In genomic region chr20:454951-455350, GRCh38 we compare ENCODE assay signal across 15 cellular contexts. TPM values are rescaled to one million over a fixed set of nuclear protein-coding genes. Genes with fewer than 3 reads are reported as not detected.
DNase-seq lines count a peak whose midpoint lies in the region; ATAC-seq and TF ChIP-seq lines count a peak whose summit lies in the region.
"Had no signal": no experiment of that assay in that cellular context is flagged by ENCODE, and none has a peak within 500 bp of the region (broad histone marks: within the 10 kb centered on the region; RNA-seq: fewer than 3 reads in every experiment).

No MANE protein-coding gene starts in this region.

- H3K4me3 ChIP-seq in breast epithelium (no peak overlapping the region), mammary epithelial cell (replicated peaks in 1 of 3; ENCODE audit: insufficient read depth in 1 of 3, low read depth in 2 of 3, low read length in 3 of 3) (no peak overlapping the region), suprapubic skin (no peak overlapping the region)
- H3K4me3 ChIP-seq: GM23248 had no signal

- H3K9me3 Mint-ChIP-seq in activated naive CD4-positive, alpha-beta T cell treated with anti-CD3 and anti-CD28 coated beads, Interleukin-2, amount 10 ng/mL, durations not matched to agents 7 days and 5 days: no peaks in the 10 kb centered on the region
- H3K9me3 Mint-ChIP-seq: CD8-positive, alpha-beta memory T cell had no signal

- peaks cover 2% of the 10 kb centered on the region for H4K20me1 ChIP-seq in mammary epithelial cell (ENCODE audit: insufficient read depth, low read length)

- DNase-seq in breast epithelium (ENCODE audit: low spot score in 2 of 2): no peak
- DNase-seq in mammary epithelial cell: no peak
- no peak for DNase-seq in left colon
- no peak for DNase-seq in suprapubic skin (ENCODE audit: low spot score in 2 of 2)
- DNase-seq in activated CD4-positive, alpha-beta T cell treated with anti-CD3 and anti-CD28 coated beads for 1 hour: no peak
- no peak for DNase-seq in activated naive CD4-positive, alpha-beta T cell treated with anti-CD3 and anti-CD28 coated beads, Interleukin-2, amount 10 ng/mL, durations not matched to agents 7 days and 5 days
- DNase-seq: Caco-2; CD8-positive, alpha-beta memory T cell; DMS53; GF-D8; GM23248; H7 had no signal

- TF ChIP-seq POLR2A in breast epithelium (IDR thresholded peaks at IDR 0.05) (no peak), suprapubic skin (IDR thresholded peaks at IDR 0.05) (no peak)

- no peak overlapping the region for H3K9ac ChIP-seq in mammary epithelial cell (ENCODE audit: insufficient read depth, low read length)
- H3K9ac ChIP-seq: GM23248 had no signal

- H3K36me3 Mint-ChIP-seq in activated naive CD4-positive, alpha-beta T cell treated with anti-CD3 and anti-CD28 coated beads, Interleukin-2, amount 10 ng/mL, durations not matched to agents 7 days and 5 days: peaks cover 9% of the 10 kb centered on the region

- H3K79me2 ChIP-seq in mammary epithelial cell (ENCODE audit: insufficient read depth, low read length): peaks cover 87% of the 10 kb centered on the region

- no peaks in the 10 kb centered on the region for H3K27me3 Mint-ChIP-seq in activated naive CD4-positive, alpha-beta T cell treated with anti-CD3 and anti-CD28 coated beads, Interleukin-2, amount 10 ng/mL, durations not matched to agents 7 days and 5 days
- H3K27me3 Mint-ChIP-seq: CD8-positive, alpha-beta memory T cell had no signal

- in situ Hi-C loops in mammary epithelial cell (cut with MboI; ENCODE audit: low sequenced_read_pairs in 2 of 2): no loop called here

- dilution Hi-C loops in mammary epithelial cell (cut with HindIII; ENCODE audit: low sequenced_read_pairs): no loop called here

- H3K27ac ChIP-seq in breast epithelium (peak overlapping the region; percentile 46 to 55), mammary epithelial cell (ENCODE audit: insufficient read depth, low read depth, low read length) (no peak overlapping the region), VCaP (peak overlapping the region; percentile 49), suprapubic skin (peak overlapping the region; percentile 38)
- H3K27ac ChIP-seq: 22Rv1, GM23248 had no signal

- CTCF ChIA-PET in mammary epithelial cell (lab: Charles Lee; ENCODE audit: low non-redundant PET): no interaction called here
- CTCF ChIA-PET in activated naive CD4-positive, alpha-beta T cell treated with anti-CD3 and anti-CD28 coated beads, Interleukin-2, amount 10 ng/mL, durations not matched to agents 7 days and 5 days (lab: Charles Lee): no interaction called here

- H3K36me3 ChIP-seq in breast epithelium (no peaks in the 10 kb centered on the region), mammary epithelial cell (ENCODE audit: insufficient read depth, low read length) (no peaks in the 10 kb centered on the region), suprapubic skin (no peaks in the 10 kb centered on the region)

- no peak overlapping the region for H3K27ac Mint-ChIP-seq in activated naive CD4-positive, alpha-beta T cell treated with anti-CD3 and anti-CD28 coated beads, Interleukin-2, amount 10 ng/mL, durations not matched to agents 7 days and 5 days
- H3K27ac Mint-ChIP-seq: CD8-positive, alpha-beta memory T cell had no signal

- H3K9me3 ChIP-seq in breast epithelium (no peaks in the 10 kb centered on the region), mammary epithelial cell (replicated peaks; ENCODE audit: insufficient read depth, low read length) (no peaks in the 10 kb centered on the region), suprapubic skin (no peaks in the 10 kb centered on the region)
- H3K9me3 ChIP-seq: Caco-2 had no signal

- no TSS peak for BruUV-seq in mammary epithelial cell (replicated peaks; lab: Mats Ljungman, UMichigan)

- H3K4me1 Mint-ChIP-seq in activated naive CD4-positive, alpha-beta T cell treated with anti-CD3 and anti-CD28 coated beads, Interleukin-2, amount 10 ng/mL, durations not matched to agents 7 days and 5 days: peaks cover 26% of the 10 kb centered on the region

- 89% methylated on average over 3 of the region's 3 CpGs for WGBS in mammary epithelial cell (ENCODE audit: low coverage, missing lambda C conversion rate)
- 70% methylated on average over 3 of the region's 3 CpGs for WGBS in suprapubic skin

- intact Hi-C loops in breast epithelium (cut with DNase I; ENCODE audit: low total_unique reads) (no loop called here), mammary epithelial cell (cut with micrococcal nuclease) (no loop called here), left colon (cut with DNase I, micrococcal nuclease) (no loop called here)

- no peak for TF ChIP-seq EP300 in suprapubic skin (IDR thresholded peaks at IDR 0.05)

- H3K27me3 ChIP-seq in breast epithelium: no peaks in the 10 kb centered on the region
- no peaks in the 10 kb centered on the region for H3K27me3 ChIP-seq in mammary epithelial cell (ENCODE audit: insufficient read depth, low read length)
- H3K27me3 ChIP-seq in suprapubic skin: no peaks in the 10 kb centered on the region

- H3K4me1 ChIP-seq in breast epithelium (no peaks in the 10 kb centered on the region), mammary epithelial cell (ENCODE audit: insufficient read depth, low read length) (peaks cover 4% of the 10 kb centered on the region), suprapubic skin (peaks cover 33% of the 10 kb centered on the region)
- H3K4me1 ChIP-seq: Caco-2 had no signal

- ATAC-seq in left colon (peak; percentile 76), HG03520 (IDR thresholded peaks at IDR 0.05; ENCODE audit: unreplicated experiment) (no peak)

- no peak overlapping the region for H3K4me3 Mint-ChIP-seq in activated naive CD4-positive, alpha-beta T cell treated with anti-CD3 and anti-CD28 coated beads, Interleukin-2, amount 10 ng/mL, durations not matched to agents 7 days and 5 days
- H3K4me3 Mint-ChIP-seq: CD8-positive, alpha-beta memory T cell had no signal

- H3K4me2 ChIP-seq in mammary epithelial cell (ENCODE audit: insufficient read depth, low read depth, low read length): no peak overlapping the region

- no peak overlapping the region for H2AFZ ChIP-seq in mammary epithelial cell (ENCODE audit: low read depth, low read length)
- H2AFZ ChIP-seq: GM23248 had no signal

- TF ChIP-seq CTCF in breast epithelium (IDR thresholded peaks at IDR 0.05) (no peak), mammary epithelial cell (conservative IDR thresholded peaks at IDR 0.05 in 1 of 2, IDR thresholded peaks at IDR 0.05 in 1 of 2; ENCODE audit: extremely low read depth in 1 of 2, insufficient read depth in 1 of 2, low read depth in 1 of 2, low read length in 2 of 2) (no peak), VCaP (conservative IDR thresholded peaks at IDR 0.05) (no peak), suprapubic skin (IDR thresholded peaks at IDR 0.05) (no peak)

RNA-seq across cellular contexts. Expression of gene TBC1D20, which starts 7.4 kb away (rescaled TPM):
- total RNA-seq in breast epithelium (10 to 100 TPM; 37.7 to 56.6 (median 42.3) TPM), mammary epithelial cell (10 to 100 TPM; 36.5 to 43.2 TPM), left colon (10 to 100 TPM; 29.0 to 32.3 TPM), suprapubic skin (10 to 100 TPM; 49.0 to 78.7 (median 60.6) TPM)
- 31.9 TPM for polyA plus RNA-seq in mammary epithelial cell
- polyA minus RNA-seq in mammary epithelial cell: 36.3 TPM

RNA-seq across cellular contexts. Expression of gene RBCK1, which starts 46.9 kb away (rescaled TPM):
- total RNA-seq in breast epithelium (10 to 100 TPM; 61.3 to 69.5 (median 66.2) TPM), mammary epithelial cell (100 to 1,000 TPM; 106 to 235 TPM), left colon (100 to 1,000 TPM; 103 to 134 TPM), suprapubic skin (10 to 100 TPM; 63.6 to 85.3 (median 78.5) TPM)
- 68.3 TPM for polyA plus RNA-seq in mammary epithelial cell
- 119 TPM for polyA minus RNA-seq in mammary epithelial cell
